In the genomic region with DNA sequence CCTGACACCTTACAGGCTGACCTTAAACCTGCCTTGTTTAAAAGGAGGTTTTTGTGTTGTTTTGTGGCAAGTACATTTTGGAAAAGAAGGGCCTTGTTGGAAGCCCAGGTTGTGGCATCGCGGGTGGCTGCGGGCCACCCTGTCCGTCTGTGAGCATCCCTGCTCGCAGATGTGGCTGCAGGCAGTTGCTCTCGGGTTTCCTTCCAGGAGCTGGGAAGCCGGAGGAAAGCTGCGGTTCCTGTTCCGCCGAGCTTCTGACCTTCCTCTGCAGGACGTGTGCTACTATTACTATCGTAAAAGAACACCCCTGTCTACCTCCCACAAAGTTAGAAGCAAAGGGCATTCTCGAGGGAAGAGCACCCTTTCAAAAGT, we compare ENCODE assay signal across 8 cellular contexts. TPM values are rescaled to one million over a fixed set of nuclear protein-coding genes. Genes with fewer than 3 reads are reported as not detected.
A peak's percentile ranks its signal among the peaks of the same experiment; 100 is the strongest.
DNase-seq lines count a peak whose midpoint lies in the region; ATAC-seq and TF ChIP-seq lines count a peak whose summit lies in the region.

No MANE protein-coding gene starts in this region.

- ATAC-seq in GM18511 (IDR thresholded peaks at IDR 0.05; ENCODE audit: unreplicated experiment) (peak; percentile 12), activated B cell treated with CpG ODN at 0.5 μM for 24 hours (ENCODE audit: low read depth) (no peak), foreskin keratinocyte (peak; percentile 39), HG03108 (IDR thresholded peaks at IDR 0.05; ENCODE audit: unreplicated experiment) (no peak)

- intact Hi-C loops in activated B cell treated with CpG ODN at 0.5 μM for 24 hours (cut with micrococcal nuclease): loop anchor here (1.0 to 2.0 kb wide), 6 partner anchors 59 to 533 kb away; a partner anchor contains a TSS

- H3K27ac Mint-ChIP-seq in activated B cell treated with CpG ODN at 0.5 μM for 24 hours: peak overlapping the region; percentile 84

- POLR2A ChIA-PET in BJ (lab: Charles Lee): interaction anchor here (0.6 to 0.7 kb wide), 2 partner anchors 214 to 508 kb away, joined by 3 to 5 read pairs; no protein-coding TSS in a partner anchor
- POLR2A ChIA-PET in activated B cell treated with CpG ODN at 0.5 μM for 24 hours (lab: Charles Lee): interaction anchor here (0.6 to 1.7 kb wide), 4 partner anchors 9 to 147 kb away, joined by 4 to 7 read pairs (median 6); no protein-coding TSS in a partner anchor

- H3K27ac ChIP-seq in foreskin keratinocyte: peak overlapping the region; percentile 86
- H3K27ac ChIP-seq in neural cell (ENCODE audit: low read length): peak overlapping the region; percentile 89

- no peak for DNase-seq in BJ (ENCODE audit: low read depth)
- DNase-seq in HK-2 (ENCODE audit: unreplicated experiment): peak; percentile 43
- no peak for DNase-seq in activated B cell treated with CpG ODN at 0.5 μM for 24 hours
- peak; percentile 24 to 45 for DNase-seq in foreskin keratinocyte
- no peak for DNase-seq in putamen (ENCODE audit: low spot score)

- TF ChIP-seq EP300 in neural cell (conservative IDR thresholded peaks at IDR 0.05; ENCODE audit: poor library complexity, severe bottlenecking): no peak

- no peaks in the 10 kb centered on the region for H3K9me3 ChIP-seq in neural cell (ENCODE audit: low read length)

- no peaks in the 10 kb centered on the region for H4K20me1 ChIP-seq in neural cell (ENCODE audit: insufficient read depth)

- H3K27me3 Mint-ChIP-seq in activated B cell treated with CpG ODN at 0.5 μM for 24 hours: no peaks in the 10 kb centered on the region

- no peak for TF ChIP-seq RAD21 in neural cell (conservative IDR thresholded peaks at IDR 0.05)

- H2AFZ ChIP-seq in neural cell (ENCODE audit: low read depth, low read length): peak overlapping the region; percentile 90

- no peaks in the 10 kb centered on the region for H3K9me2 ChIP-seq in neural cell (ENCODE audit: insufficient read depth, low read length)

- H3K79me2 ChIP-seq in neural cell (replicated peaks; ENCODE audit: insufficient read depth, low read length): peaks cover 50% of the 10 kb centered on the region

- H3K9me3 Mint-ChIP-seq in activated B cell treated with CpG ODN at 0.5 μM for 24 hours: no peaks in the 10 kb centered on the region

- peak overlapping the region; percentile 95 for H3K4me3 Mint-ChIP-seq in activated B cell treated with CpG ODN at 0.5 μM for 24 hours

- TF ChIP-seq CTCF in BJ (IDR thresholded peaks at IDR 0.05; ENCODE audit: insufficient read depth, low read depth, low read length) (no peak), activated B cell treated with CpG ODN at 0.5 μM for 24 hours (IDR thresholded peaks at IDR 0.05) (no peak), foreskin keratinocyte (conservative IDR thresholded peaks at IDR 0.05) (no peak), neural cell (IDR thresholded peaks at IDR 0.05; ENCODE audit: poor library complexity, severe bottlenecking) (no peak)

- H3K27me3 ChIP-seq in BJ (ENCODE audit: control insufficient read depth, insufficient read depth, low read length): no peaks in the 10 kb centered on the region
- H3K27me3 ChIP-seq in foreskin keratinocyte: no peaks in the 10 kb centered on the region
- no peaks in the 10 kb centered on the region for H3K27me3 ChIP-seq in neural cell (ENCODE audit: insufficient read depth, low read depth, low read length)

- peak overlapping the region; percentile 74 for H3K4me2 ChIP-seq in neural cell (ENCODE audit: low read length)

- H3K36me3 Mint-ChIP-seq in activated B cell treated with CpG ODN at 0.5 μM for 24 hours (ENCODE audit: low read depth): peaks cover 25% of the 10 kb centered on the region

- peak overlapping the region; percentile 94 for H3K9ac ChIP-seq in neural cell (ENCODE audit: low read length)

- CTCF ChIA-PET in BJ (lab: Yijun Ruan, JAX): interaction anchor here (1.5 kb wide), 1 partner anchor 52 kb away, joined by 4 read pairs; no protein-coding TSS in a partner anchor
- CTCF ChIA-PET in activated B cell treated with CpG ODN at 0.5 μM for 24 hours (lab: Charles Lee): no interaction called here

- peaks cover 4% of the 10 kb centered on the region for H3F3A ChIP-seq in neural cell (ENCODE audit: insufficient read depth, low read length, poor library complexity, severe bottlenecking)

- peaks cover 33% of the 10 kb centered on the region for H3K4me1 Mint-ChIP-seq in activated B cell treated with CpG ODN at 0.5 μM for 24 hours

- no peaks in the 10 kb centered on the region for H3K36me3 ChIP-seq in BJ (ENCODE audit: control insufficient read depth, insufficient read depth, low read length)
- no peaks in the 10 kb centered on the region for H3K36me3 ChIP-seq in neural cell (ENCODE audit: insufficient read depth, low read length)

- peaks cover 21% of the 10 kb centered on the region for H3K4me1 ChIP-seq in foreskin keratinocyte

- peak overlapping the region; percentile 78 for H3K4me3 ChIP-seq in BJ (ENCODE audit: low read depth, low read length)
- peak overlapping the region; percentile 100 for H3K4me3 ChIP-seq in neural cell (ENCODE audit: low read length)

TF ChIP-seq in neural cell, 6 proteins besides CTCF, POLR2A, EP300 and RAD21:
- TF ChIP-seq MXI1 (conservative IDR thresholded peaks at IDR 0.05; ENCODE audit: poor library complexity, severe bottlenecking) (no peak), TAF1 (IDR thresholded peaks at IDR 0.05; ENCODE audit: low read depth) (no peak), POLR2AphosphoS5 (IDR thresholded peaks at IDR 0.05) (no peak), EZH2 (IDR thresholded peaks at IDR 0.05; ENCODE audit: borderline replicate concordance, insufficient read depth, low read length, poor library complexity, severe bottlenecking) (no peak), SMC3 (conservative IDR thresholded peaks at IDR 0.05; ENCODE audit: poor library complexity) (no peak)
- TF ChIP-seq, protein P1, sequence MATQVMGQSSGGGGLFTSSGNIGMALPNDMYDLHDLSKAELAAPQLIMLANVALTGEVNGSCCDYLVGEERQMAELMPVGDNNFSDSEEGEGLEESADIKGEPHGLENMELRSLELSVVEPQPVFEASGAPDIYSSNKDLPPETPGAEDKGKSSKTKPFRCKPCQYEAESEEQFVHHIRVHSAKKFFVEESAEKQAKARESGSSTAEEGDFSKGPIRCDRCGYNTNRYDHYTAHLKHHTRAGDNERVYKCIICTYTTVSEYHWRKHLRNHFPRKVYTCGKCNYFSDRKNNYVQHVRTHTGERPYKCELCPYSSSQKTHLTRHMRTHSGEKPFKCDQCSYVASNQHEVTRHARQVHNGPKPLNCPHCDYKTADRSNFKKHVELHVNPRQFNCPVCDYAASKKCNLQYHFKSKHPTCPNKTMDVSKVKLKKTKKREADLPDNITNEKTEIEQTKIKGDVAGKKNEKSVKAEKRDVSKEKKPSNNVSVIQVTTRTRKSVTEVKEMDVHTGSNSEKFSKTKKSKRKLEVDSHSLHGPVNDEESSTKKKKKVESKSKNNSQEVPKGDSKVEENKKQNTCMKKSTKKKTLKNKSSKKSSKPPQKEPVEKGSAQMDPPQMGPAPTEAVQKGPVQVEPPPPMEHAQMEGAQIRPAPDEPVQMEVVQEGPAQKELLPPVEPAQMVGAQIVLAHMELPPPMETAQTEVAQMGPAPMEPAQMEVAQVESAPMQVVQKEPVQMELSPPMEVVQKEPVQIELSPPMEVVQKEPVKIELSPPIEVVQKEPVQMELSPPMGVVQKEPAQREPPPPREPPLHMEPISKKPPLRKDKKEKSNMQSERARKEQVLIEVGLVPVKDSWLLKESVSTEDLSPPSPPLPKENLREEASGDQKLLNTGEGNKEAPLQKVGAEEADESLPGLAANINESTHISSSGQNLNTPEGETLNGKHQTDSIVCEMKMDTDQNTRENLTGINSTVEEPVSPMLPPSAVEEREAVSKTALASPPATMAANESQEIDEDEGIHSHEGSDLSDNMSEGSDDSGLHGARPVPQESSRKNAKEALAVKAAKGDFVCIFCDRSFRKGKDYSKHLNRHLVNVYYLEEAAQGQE (IDR thresholded peaks at IDR 0.05; ENCODE audit: borderline replicate concordance): no peak

RNA-seq across cellular contexts. Expression of a gene that starts 0.8 kb away (rescaled TPM):
- polyA plus RNA-seq in BJ (2011; rRNA removed) (56.0 and 105 TPM in 2 replicates), foreskin keratinocyte (64.2 and 76.8 TPM in 2 replicates), neural cell (175 and 192 TPM in 2 replicates)
- polyA minus RNA-seq in BJ (2011; rRNA and poly(A)+ RNA removed): 29.9 and 40.9 TPM in 2 replicates
- total RNA-seq in activated B cell treated with CpG ODN at 0.5 μM for 24 hours (66.4 and 78.9 TPM in 2 replicates), foreskin keratinocyte (72.3 and 78.9 TPM in 2 replicates)
- polyA minus RNA-seq in neural cell: 183 and 195 TPM in 2 replicates

RNA-seq across cellular contexts. Expression of a gene that starts 53.3 kb away (rescaled TPM):
- polyA plus RNA-seq in BJ (2011; rRNA removed) (0.56 and 1.3 TPM in 2 replicates), foreskin keratinocyte (not detected in 2 replicates), neural cell (not detected in 2 replicates)
- polyA minus RNA-seq in BJ (2011; rRNA and poly(A)+ RNA removed): 0.31 and 0.66 TPM in 2 replicates
- total RNA-seq in activated B cell treated with CpG ODN at 0.5 μM for 24 hours (not detected in 2 replicates), foreskin keratinocyte (not detected in 2 replicates)
- not detected in 2 replicates for polyA minus RNA-seq in neural cell

Comparison
In these comparisons a context has a peak if more than half of its experiments do, and no peak if none do; other contexts are left out.
1. DNase-seq: peak in HK-2 (single experiment) and foreskin keratinocyte (2 of 2); none in BJ (single experiment), activated B cell treated with CpG ODN at 0.5 μM for 24 hours (single experiment) and putamen (single experiment).
2. ATAC-seq: peak in GM18511 (single experiment) and foreskin keratinocyte (single experiment); none in activated B cell treated with CpG ODN at 0.5 μM for 24 hours (single experiment) and HG03108 (single experiment).